ENCODE assay signal across 30 cellular contexts in genomic region chr9:123753011-123753410, GRCh38.
"Had no signal": no experiment of that assay in that cellular context is flagged by ENCODE, and none has a peak within 500 bp of the region (broad histone marks: within the 10 kb centered on the region; RNA-seq: fewer than 3 reads in every experiment).

No MANE protein-coding gene starts in this region.

- DNase-seq: activated CD4-positive, alpha-beta memory T cell treated with anti-CD3 and anti-CD28 coated beads, Interleukin-2, amount 10 ng/mL, durations not matched to agents 7 days and 5 days; activated CD4-positive, alpha-beta T cell treated with anti-CD3 and anti-CD28 coated beads for 1 hour; activated CD4-positive, alpha-beta T cell treated with anti-CD3 and anti-CD28 coated beads for 4 hours; activated CD4-positive, alpha-beta T cell treated with anti-CD3 and anti-CD28 coated beads, Interleukin-2, amount 10 ng/mL, durations not matched to agents 7 days and 5 days; activated CD4-positive, alpha-beta T cell treated with anti-CD3 and anti-CD28 coated beads, Interleukin-2, amount 50 U/mL, for 4 hours; activated CD8-positive, alpha-beta memory T cell treated with anti-CD3 and anti-CD28 coated beads, Interleukin-2, amount 50 U/mL, for 48 hours; activated gamma-delta T cell; activated naive CD4-positive, alpha-beta T cell; activated naive CD4-positive, alpha-beta T cell treated with anti-CD3 and anti-CD28 coated beads, Interleukin-2, amount 10 ng/mL, durations not matched to agents 7 days and 5 days; activated naive CD8-positive, alpha-beta T cell treated with anti-CD3 and anti-CD28 coated beads for 36 hours; activated naive CD8-positive, alpha-beta T cell treated with anti-CD3 and anti-CD28 coated beads, Interleukin-2, amount 50 U/mL, for 24 hours; activated T-cell treated with anti-CD3 and anti-CD28 coated beads for 4 hours; activated T-cell treated with anti-CD3 and anti-CD28 coated beads, Interleukin-2, amount 50 U/mL, for 24 hours; activated T-cell treated with anti-CD3 and anti-CD28 coated beads, Interleukin-2, amount 50 U/mL, for 72 hours; adrenal gland; amygdala; aorta; body of pancreas; caudate nucleus; colonic mucosa; effector CD8-positive, alpha-beta T cell; esophagus squamous epithelium; foreskin fibroblast; glutamatergic neuron; heart left ventricle; T-helper 1 cell; T-helper 17 cell; T1000 had no signal

- H3K4me1 ChIP-seq: body of pancreas, colonic mucosa had no signal

- H3K27ac ChIP-seq: adrenal gland, body of pancreas, colonic mucosa, epithelial cell of prostate, esophagus squamous epithelium, heart left ventricle had no signal

- H3K9me3 Mint-ChIP-seq: activated CD4-positive, alpha-beta memory T cell treated with anti-CD3 and anti-CD28 coated beads, Interleukin-2, amount 10 ng/mL, durations not matched to agents 7 days and 5 days; activated CD4-positive, alpha-beta T cell treated with anti-CD3 and anti-CD28 coated beads, Interleukin-2, amount 10 ng/mL, durations not matched to agents 7 days and 5 days; activated naive CD4-positive, alpha-beta T cell treated with anti-CD3 and anti-CD28 coated beads, Interleukin-2, amount 10 ng/mL, durations not matched to agents 7 days and 5 days; activated naive CD8-positive, alpha-beta T cell treated with anti-CD3 and anti-CD28 coated beads for 36 hours; activated naive CD8-positive, alpha-beta T cell treated with anti-CD3 and anti-CD28 coated beads, Interleukin-2, amount 50 U/mL, for 24 hours; activated T-cell treated with anti-CD3 and anti-CD28 coated beads, Interleukin-2, amount 50 U/mL, for 24 hours; activated T-cell treated with anti-CD3 and anti-CD28 coated beads, Interleukin-2, amount 50 U/mL, for 72 hours; T-helper 2 cell treated with Interferon-gamma antibody and Interleukin-4, amounts not matched to agents 5 μg/mL and 100 μg/mL, for 36 hours had no signal

- H3K36me3 ChIP-seq: adrenal gland, colonic mucosa had no signal

- ATAC-seq: activated naive CD8-positive, alpha-beta T cell treated with anti-CD3 and anti-CD28 coated beads, Interleukin-2, amount 50 U/mL, for 24 hours; activated T-cell treated with anti-CD3 and anti-CD28 coated beads, Interleukin-2, amount 50 U/mL, for 72 hours; body of pancreas; heart left ventricle; T-helper 17 cell had no signal

- H3K4me3 Mint-ChIP-seq: activated CD4-positive, alpha-beta memory T cell treated with anti-CD3 and anti-CD28 coated beads, Interleukin-2, amount 10 ng/mL, durations not matched to agents 7 days and 5 days; activated CD4-positive, alpha-beta T cell treated with anti-CD3 and anti-CD28 coated beads, Interleukin-2, amount 10 ng/mL, durations not matched to agents 7 days and 5 days; activated naive CD4-positive, alpha-beta T cell treated with anti-CD3 and anti-CD28 coated beads, Interleukin-2, amount 10 ng/mL, durations not matched to agents 7 days and 5 days; activated naive CD8-positive, alpha-beta T cell treated with anti-CD3 and anti-CD28 coated beads for 36 hours; activated naive CD8-positive, alpha-beta T cell treated with anti-CD3 and anti-CD28 coated beads, Interleukin-2, amount 50 U/mL, for 24 hours; activated T-cell treated with anti-CD3 and anti-CD28 coated beads, Interleukin-2, amount 50 U/mL, for 24 hours; activated T-cell treated with anti-CD3 and anti-CD28 coated beads, Interleukin-2, amount 50 U/mL, for 72 hours; T-helper 17 cell; T-helper 2 cell treated with Interferon-gamma antibody and Interleukin-4, amounts not matched to agents 5 μg/mL and 100 μg/mL, for 36 hours had no signal

- H3K27ac Mint-ChIP-seq: activated CD4-positive, alpha-beta memory T cell treated with anti-CD3 and anti-CD28 coated beads, Interleukin-2, amount 10 ng/mL, durations not matched to agents 7 days and 5 days; activated CD4-positive, alpha-beta T cell treated with anti-CD3 and anti-CD28 coated beads, Interleukin-2, amount 10 ng/mL, durations not matched to agents 7 days and 5 days; activated naive CD4-positive, alpha-beta T cell treated with anti-CD3 and anti-CD28 coated beads, Interleukin-2, amount 10 ng/mL, durations not matched to agents 7 days and 5 days; activated naive CD8-positive, alpha-beta T cell treated with anti-CD3 and anti-CD28 coated beads for 36 hours; activated naive CD8-positive, alpha-beta T cell treated with anti-CD3 and anti-CD28 coated beads, Interleukin-2, amount 50 U/mL, for 24 hours; activated T-cell treated with anti-CD3 and anti-CD28 coated beads, Interleukin-2, amount 50 U/mL, for 24 hours; activated T-cell treated with anti-CD3 and anti-CD28 coated beads, Interleukin-2, amount 50 U/mL, for 72 hours; T-helper 17 cell; T-helper 2 cell treated with Interferon-gamma antibody and Interleukin-4, amounts not matched to agents 5 μg/mL and 100 μg/mL, for 36 hours had no signal

- H3K27me3 Mint-ChIP-seq: activated CD4-positive, alpha-beta memory T cell treated with anti-CD3 and anti-CD28 coated beads, Interleukin-2, amount 10 ng/mL, durations not matched to agents 7 days and 5 days; activated CD4-positive, alpha-beta T cell treated with anti-CD3 and anti-CD28 coated beads, Interleukin-2, amount 10 ng/mL, durations not matched to agents 7 days and 5 days; activated naive CD4-positive, alpha-beta T cell treated with anti-CD3 and anti-CD28 coated beads, Interleukin-2, amount 10 ng/mL, durations not matched to agents 7 days and 5 days; activated naive CD8-positive, alpha-beta T cell treated with anti-CD3 and anti-CD28 coated beads for 36 hours; activated naive CD8-positive, alpha-beta T cell treated with anti-CD3 and anti-CD28 coated beads, Interleukin-2, amount 50 U/mL, for 24 hours; activated T-cell treated with anti-CD3 and anti-CD28 coated beads, Interleukin-2, amount 50 U/mL, for 24 hours; T-helper 17 cell had no signal

- H3K27me3 ChIP-seq: adrenal gland, body of pancreas, colonic mucosa, esophagus squamous epithelium, heart left ventricle had no signal

- H3K36me3 Mint-ChIP-seq: activated naive CD4-positive, alpha-beta T cell treated with anti-CD3 and anti-CD28 coated beads, Interleukin-2, amount 10 ng/mL, durations not matched to agents 7 days and 5 days had no signal

- H3K4me3 ChIP-seq: adrenal gland, body of pancreas, colonic mucosa, esophagus squamous epithelium, heart left ventricle had no signal

- H3K9me3 ChIP-seq: adrenal gland, body of pancreas, colonic mucosa, esophagus squamous epithelium, heart left ventricle had no signal
